Comparison of ENCODE assay signal across 7 cellular contexts in genomic region chr15:48250640-48251076, GRCh38. TPM values are rescaled to one million over a fixed set of nuclear protein-coding genes. Genes with fewer than 3 reads are reported as not detected.
DNase-seq lines count a peak whose midpoint lies in the region; ATAC-seq and TF ChIP-seq lines count a peak whose summit lies in the region.

No MANE protein-coding gene starts in this region.

- H3K4me1 ChIP-seq in thyroid gland: no peaks in the 10 kb centered on the region

- H3K36me3 ChIP-seq in thyroid gland: no peaks in the 10 kb centered on the region

- no peaks in the 10 kb centered on the region for H3K4me1 Mint-ChIP-seq in activated T-cell treated with anti-CD3 and anti-CD28 coated beads, Interleukin-2, amount 50 U/mL, for 4 hours (ENCODE audit: low read depth)

- intact Hi-C loops in thyroid gland (cut with DNase I): no loop called here

- no peak overlapping the region for H3K4me3 Mint-ChIP-seq in activated T-cell treated with anti-CD3 and anti-CD28 coated beads, Interleukin-2, amount 50 U/mL, for 4 hours

- H3K27me3 ChIP-seq in thyroid gland: no peaks in the 10 kb centered on the region

- no peak overlapping the region for H3K27ac ChIP-seq in thyroid gland

- TF ChIP-seq CTCF in astrocyte of the spinal cord (IDR thresholded peaks at IDR 0.05; ENCODE audit: low read depth, low read length) (peak; percentile 70), thyroid gland (IDR thresholded peaks at IDR 0.05) (peak in 4 of 6 experiments; percentile 62 to 83 (median 72))

- DNase-seq in GM03348 (ENCODE audit: low spot score) (peak; percentile 65), NCI-H748 treated with DMSO at 0.1 percent for 48 hours (lab: John Stamatoyannopoulos, UW) (peak; percentile 53), astrocyte of the spinal cord (ENCODE audit: low read depth, low spot score) (peak; percentile 82), islet precursor cell (peak; percentile 62), thyroid gland (peak; percentile 23 to 57)
- no peak for DNase-seq in activated T-cell treated with anti-CD3 and anti-CD28 coated beads, Interleukin-2, amount 50 U/mL, for 4 hours

- peaks cover 10% of the 10 kb centered on the region for H3K27me3 Mint-ChIP-seq in activated T-cell treated with anti-CD3 and anti-CD28 coated beads, Interleukin-2, amount 50 U/mL, for 4 hours (ENCODE audit: low read depth)

- peak; percentile 59 for ATAC-seq in HG03280 (IDR thresholded peaks at IDR 0.05; ENCODE audit: unreplicated experiment)
- no peak for ATAC-seq in activated T-cell treated with anti-CD3 and anti-CD28 coated beads, Interleukin-2, amount 50 U/mL, for 4 hours

- no peaks in the 10 kb centered on the region for H3K9me3 ChIP-seq in thyroid gland

- H3K36me3 Mint-ChIP-seq in activated T-cell treated with anti-CD3 and anti-CD28 coated beads, Interleukin-2, amount 50 U/mL, for 4 hours (ENCODE audit: insufficient read depth): no peaks in the 10 kb centered on the region

- WGBS in thyroid gland, 2 donors: 32 to 33% methylated on average over 6 of the region's 6 CpGs

- H3K4me3 ChIP-seq in astrocyte of the spinal cord (ENCODE audit: low read depth, low read length) (no peak overlapping the region), thyroid gland (replicated peaks in 1 of 3) (no peak overlapping the region)

- no peak for TF ChIP-seq POLR2A in thyroid gland (IDR thresholded peaks at IDR 0.05)

- in situ Hi-C loops in astrocyte of the spinal cord (cut with HindIII; ENCODE audit: low sequenced_read_pairs): no loop called here

- no peaks in the 10 kb centered on the region for H3K9me3 Mint-ChIP-seq in activated T-cell treated with anti-CD3 and anti-CD28 coated beads, Interleukin-2, amount 50 U/mL, for 4 hours

RNA-seq across cellular contexts. Expression of gene SLC12A1, which starts 44.6 kb away (rescaled TPM):
- total RNA-seq in thyroid gland: not detected
- total RNA-seq in activated T-cell treated with anti-CD3 and anti-CD28 coated beads, Interleukin-2, amount 50 U/mL, for 4 hours: not detected

RNA-seq across cellular contexts. Expression of gene CTXN2, which starts 59.2 kb away (rescaled TPM):
- not detected for total RNA-seq in thyroid gland
- total RNA-seq in activated T-cell treated with anti-CD3 and anti-CD28 coated beads, Interleukin-2, amount 50 U/mL, for 4 hours: not detected
